19 cellular contexts compared by ENCODE assay signal in genomic region chr3:24138876-24139256, GRCh38.
DNase-seq lines count a peak whose midpoint lies in the region; ATAC-seq and TF ChIP-seq lines count a peak whose summit lies in the region.
"Had no signal": no experiment of that assay in that cellular context is flagged by ENCODE, and none has a peak within 500 bp of the region (broad histone marks: within the 10 kb centered on the region; RNA-seq: fewer than 3 reads in every experiment).

No MANE protein-coding gene starts in this region.

- H3K4me3 ChIP-seq in right atrium auricular region = no peak overlapping the region
- no peak overlapping the region for H3K4me3 ChIP-seq in esophagus muscularis mucosa
- H3K4me3 ChIP-seq in muscle layer of colon (ENCODE audit: low read depth in 1 of 2, low read length in 2 of 2) = no peak overlapping the region
- H3K4me3 ChIP-seq in uterus = no peak overlapping the region
- no peak overlapping the region for H3K4me3 ChIP-seq in mammary epithelial cell (replicated peaks in 1 of 3; ENCODE audit: insufficient read depth in 1 of 3, low read depth in 2 of 3, low read length in 3 of 3)
- H3K4me3 ChIP-seq: HAP-1 had no signal

- no peak overlapping the region for H2AFZ ChIP-seq in mammary epithelial cell (ENCODE audit: low read depth, low read length)

- no peaks in the 10 kb centered on the region for H3K79me2 ChIP-seq in mammary epithelial cell (ENCODE audit: insufficient read depth, low read length)

- intact Hi-C loops in Right ventricle myocardium inferior (cut with DNase I) = no loop called here
- intact Hi-C loops in esophagus muscularis mucosa (cut with DNase I) = no loop called here
- intact Hi-C loops in uterus (cut with DNase I; ENCODE audit: low total_unique reads) = no loop called here
- intact Hi-C loops in mammary epithelial cell (cut with micrococcal nuclease) = no loop called here

- H3K9ac ChIP-seq in muscle layer of colon (ENCODE audit: low read length) = no peak overlapping the region
- no peak overlapping the region for H3K9ac ChIP-seq in mammary epithelial cell (ENCODE audit: insufficient read depth, low read length)

- H3K27ac ChIP-seq in right atrium auricular region (no peak overlapping the region), esophagus muscularis mucosa (replicated peaks in 1 of 4) (peak overlapping the region; percentile 73 to 82 (median 74)), muscle layer of colon (ENCODE audit: low read depth, low read length) (peak overlapping the region; percentile 67), uterus (peak overlapping the region; percentile 46 to 59), mammary epithelial cell (ENCODE audit: insufficient read depth, low read depth, low read length) (no peak overlapping the region)

- DNase-seq in Right ventricle myocardium inferior (ENCODE audit: missing footprints) (no peak), right atrium auricular region (ENCODE audit: low spot score) (no peak), esophagus muscularis mucosa (ENCODE audit: extremely low spot score) (no peak), uterus (no peak), D341Med (ENCODE audit: low spot score) (no peak), mammary epithelial cell (no peak), NCI-H1930 (lab: John Stamatoyannopoulos, UW) (no peak)
- DNase-seq: CD8-positive, alpha-beta T cell; DMS79 treated with DMSO at 0.1 percent for 48 hours; IMR-90; Kasumi-1; MM.1S; NCI-H1092 treated with DMSO at 0.1 percent for 48 hours; NCI-H2107; NCI-H226; NCI-H524 treated with DMSO at 0.1 percent for 48 hours; SIG-M5 had no signal

- no peaks in the 10 kb centered on the region for H3K36me3 ChIP-seq in right atrium auricular region
- H3K36me3 ChIP-seq in esophagus muscularis mucosa = peaks cover 0 to 24% (median 14%) of the 10 kb centered on the region in 4 donors
- peaks cover 29% of the 10 kb centered on the region for H3K36me3 ChIP-seq in muscle layer of colon (ENCODE audit: insufficient read depth, low read length)
- H3K36me3 ChIP-seq in uterus = no peaks in the 10 kb centered on the region
- no peaks in the 10 kb centered on the region for H3K36me3 ChIP-seq in mammary epithelial cell (ENCODE audit: insufficient read depth, low read length)
- H3K36me3 ChIP-seq: HAP-1 had no signal

- dilution Hi-C loops in mammary epithelial cell (cut with HindIII; ENCODE audit: low sequenced_read_pairs) = no loop called here

- TF ChIP-seq CTCF in right atrium auricular region (IDR thresholded peaks at IDR 0.05) (no peak), esophagus muscularis mucosa (IDR thresholded peaks at IDR 0.05) (no peak), uterus (IDR thresholded peaks at IDR 0.05) (no peak), mammary epithelial cell (conservative IDR thresholded peaks at IDR 0.05 in 1 of 2, IDR thresholded peaks at IDR 0.05 in 1 of 2; ENCODE audit: extremely low read depth in 1 of 2, insufficient read depth in 1 of 2, low read depth in 1 of 2, low read length in 2 of 2) (no peak)

- WGBS in esophagus muscularis mucosa = 56% methylated on average over 1 of the region's 1 CpG
- 93% methylated on average over 1 of the region's 1 CpG for WGBS in mammary epithelial cell (ENCODE audit: low coverage, missing lambda C conversion rate)

- peak; percentile 55 for ATAC-seq in Right ventricle myocardium inferior
- ATAC-seq: CD8-positive, alpha-beta T cell had no signal

- BruUV-seq in mammary epithelial cell (replicated peaks; lab: Mats Ljungman, UMichigan) = no TSS peak

- no peak for TF ChIP-seq EP300 in esophagus muscularis mucosa (IDR thresholded peaks at IDR 0.05)

- CTCF ChIA-PET in mammary epithelial cell (lab: Charles Lee; ENCODE audit: low non-redundant PET) = no interaction called here

- no peak overlapping the region for H3K4me2 ChIP-seq in mammary epithelial cell (ENCODE audit: insufficient read depth, low read depth, low read length)

- no peaks in the 10 kb centered on the region for H3K27me3 ChIP-seq in right atrium auricular region
- H3K27me3 ChIP-seq in esophagus muscularis mucosa = no peaks in the 10 kb centered on the region
- no peaks in the 10 kb centered on the region for H3K27me3 ChIP-seq in muscle layer of colon (ENCODE audit: control insufficient read depth in 1 of 2, insufficient read depth in 2 of 2, low read length in 2 of 2)
- H3K27me3 ChIP-seq in uterus = no peaks in the 10 kb centered on the region
- no peaks in the 10 kb centered on the region for H3K27me3 ChIP-seq in mammary epithelial cell (ENCODE audit: insufficient read depth, low read length)

- peaks cover 0 to 8% of the 10 kb centered on the region in 2 donors for H3K4me1 ChIP-seq in right atrium auricular region
- peaks cover 29 to 69% (median 58%) of the 10 kb centered on the region in 4 donors for H3K4me1 ChIP-seq in esophagus muscularis mucosa
- H3K4me1 ChIP-seq in muscle layer of colon (ENCODE audit: insufficient read depth, low read length) = peaks cover 67% of the 10 kb centered on the region
- peaks cover 0 to 5% of the 10 kb centered on the region in 2 donors for H3K4me1 ChIP-seq in uterus
- H3K4me1 ChIP-seq in mammary epithelial cell (ENCODE audit: insufficient read depth, low read length) = peaks cover 20% of the 10 kb centered on the region
- H3K4me1 ChIP-seq: HAP-1 had no signal

- no peaks in the 10 kb centered on the region for H3K9me3 ChIP-seq in right atrium auricular region
- no peaks in the 10 kb centered on the region for H3K9me3 ChIP-seq in esophagus muscularis mucosa
- no peaks in the 10 kb centered on the region for H3K9me3 ChIP-seq in muscle layer of colon (ENCODE audit: low read length)
- no peaks in the 10 kb centered on the region for H3K9me3 ChIP-seq in uterus
- no peaks in the 10 kb centered on the region for H3K9me3 ChIP-seq in mammary epithelial cell (replicated peaks; ENCODE audit: insufficient read depth, low read length)
- H3K9me3 ChIP-seq: HAP-1 had no signal

- H4K20me1 ChIP-seq in mammary epithelial cell (ENCODE audit: insufficient read depth, low read length) = no peaks in the 10 kb centered on the region

- TF ChIP-seq POLR2A in esophagus muscularis mucosa (IDR thresholded peaks at IDR 0.05; ENCODE audit: low read depth) = no peak
- TF ChIP-seq POLR2A in uterus (IDR thresholded peaks at IDR 0.05) = no peak

- in situ Hi-C loops in mammary epithelial cell (cut with MboI; ENCODE audit: low sequenced_read_pairs in 2 of 2) = no loop called here

Comparison
In these comparisons a context has a peak if more than half of its experiments do, and no peak if none do; other contexts are left out.
1. H3K27ac ChIP-seq: peak in esophagus muscularis mucosa (4 of 4), muscle layer of colon (single experiment) and uterus (2 of 2); none in right atrium auricular region (0 of 2) and mammary epithelial cell (single experiment).